10 cellular contexts compared by ENCODE assay signal in genomic region chr16:63617047-63617989, GRCh38.
DNase-seq lines count a peak whose midpoint lies in the region; ATAC-seq, FAIRE-seq and TF ChIP-seq lines count a peak whose summit lies in the region.
"Had no signal": no experiment of that assay in that cellular context is flagged by ENCODE, and none has a peak within 500 bp of the region (broad histone marks: within the 10 kb centered on the region; RNA-seq: fewer than 3 reads in every experiment).

No MANE protein-coding gene starts in this region.

- no peak for TF ChIP-seq CTCF in bronchial epithelial cell (IDR thresholded peaks at IDR 0.05; ENCODE audit: insufficient read depth, low read length, severe bottlenecking)

- H3K4me1 ChIP-seq in iPS-20b (ENCODE audit: insufficient read depth, low read length) (peaks cover 8% of the 10 kb centered on the region; the same call in 1 of the 2 replicates), subcutaneous abdominal adipose tissue (ENCODE audit: control insufficient read depth in 5 of 5, insufficient read depth in 5 of 5, low read length in 5 of 5) (peaks cover 0 to 6% (median 5%) of the 10 kb centered on the region in 5 donors)

- no peaks in the 10 kb centered on the region for H3K27me3 ChIP-seq in bronchial epithelial cell (ENCODE audit: control insufficient read depth, insufficient read depth, low read length)
- H3K27me3 ChIP-seq in iPS-20b (ENCODE audit: insufficient read depth, low read length), result peaks cover 21% of the 10 kb centered on the region
- peaks cover 0 to 8% (median 4%) of the 10 kb centered on the region in 5 donors for H3K27me3 ChIP-seq in subcutaneous abdominal adipose tissue (ENCODE audit: control insufficient read depth in 5 of 5, insufficient read depth in 4 of 5, low read length in 5 of 5)

- DNase-seq in HK-2 (ENCODE audit: unreplicated experiment) (peak; percentile 46), bronchial epithelial cell (ENCODE audit: low read depth) (no peak), NCI-H2081 treated with DMSO at 0.1 percent for 48 hours (lab: John Stamatoyannopoulos, UW) (no peak), cerebellar nuclear complex (lab: John Stamatoyannopoulos, UW) (no peak)
- DNase-seq: NCI-H187 had no signal

- H3K9me3 ChIP-seq in iPS-20b (ENCODE audit: insufficient read depth, low read depth, low read length), result no peaks in the 10 kb centered on the region
- H3K9me3 ChIP-seq in subcutaneous abdominal adipose tissue (ENCODE audit: control insufficient read depth in 5 of 5, low read length in 5 of 5), result peaks cover 0 to 4% (median 0%) of the 10 kb centered on the region in 5 donors

- H3K4me3 ChIP-seq in bronchial epithelial cell (ENCODE audit: low read depth, low read length) (peak overlapping the region; percentile 43), iPS-20b (ENCODE audit: low read length) (peak overlapping the region; percentile 71), subcutaneous abdominal adipose tissue (ENCODE audit: low read depth in 1 of 5, low read length in 5 of 5) (peak overlapping the region in 4 of 5 donors; percentile 30 to 51 (median 40))

- H3K27ac ChIP-seq in iPS-20b (ENCODE audit: low read length) (no peak overlapping the region), subcutaneous abdominal adipose tissue (ENCODE audit: low read depth, low read length) (no peak overlapping the region)
- H3K27ac ChIP-seq: epithelial cell of prostate had no signal

- H3K9ac ChIP-seq in iPS-20b (ENCODE audit: low read depth, low read length), result peak overlapping the region; percentile 32; the same call in 1 of the 2 replicates
- H3K9ac ChIP-seq in subcutaneous abdominal adipose tissue (ENCODE audit: low read length in 5 of 5), result no peak overlapping the region

- FAIRE-seq in bronchial epithelial cell (lab: Jason Lieb, UNC), result no peak

- ATAC-seq in HG03565 (IDR thresholded peaks at IDR 0.05; ENCODE audit: unreplicated experiment), result no peak
- ATAC-seq: activated T-helper 17 cell treated with anti-CD3 and anti-CD28 coated beads, Interleukin-2, amount 50 U/mL, for 72 hours had no signal

- H3K36me3 ChIP-seq in bronchial epithelial cell (ENCODE audit: control insufficient read depth, insufficient read depth, low read length), result no peaks in the 10 kb centered on the region
- H3K36me3 ChIP-seq in iPS-20b (ENCODE audit: insufficient read depth, low read depth, low read length), result no peaks in the 10 kb centered on the region
- no peaks in the 10 kb centered on the region for H3K36me3 ChIP-seq in subcutaneous abdominal adipose tissue (ENCODE audit: control insufficient read depth in 5 of 5, insufficient read depth in 5 of 5, low read length in 5 of 5)
